10 cellular contexts compared by ENCODE assay signal in the genomic region with DNA sequence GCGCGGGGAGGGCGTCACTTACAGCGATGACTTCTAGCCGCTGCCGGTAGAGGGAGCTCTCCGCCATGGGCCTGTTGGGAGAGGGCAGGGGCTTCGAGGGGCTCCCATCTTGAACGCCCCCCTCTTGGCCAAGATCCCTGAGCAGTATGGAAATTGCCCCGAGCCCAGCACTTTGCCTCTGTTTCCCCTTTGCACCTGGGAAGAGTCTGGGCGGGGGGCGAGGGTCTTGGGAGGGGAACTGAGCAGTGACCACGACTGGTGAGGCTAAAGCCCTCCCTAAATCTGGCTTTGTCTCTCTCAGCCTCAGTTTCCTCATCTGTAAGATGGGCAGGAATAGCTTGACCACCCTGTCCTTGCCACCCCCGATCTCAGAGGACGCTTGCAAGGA. TPM values are rescaled to one million over a fixed set of nuclear protein-coding genes. Genes with fewer than 3 reads are reported as not detected.
A peak's percentile ranks its signal among the peaks of the same experiment; 100 is the strongest.
DNase-seq lines count a peak whose midpoint lies in the region; ATAC-seq and TF ChIP-seq lines count a peak whose summit lies in the region.
"Had no signal": no experiment of that assay in that cellular context is flagged by ENCODE, and none has a peak within 500 bp of the region (broad histone marks: within the 10 kb centered on the region; RNA-seq: fewer than 3 reads in every experiment).

No MANE protein-coding gene starts in this region.

- H3K4me1 Mint-ChIP-seq in activated CD8-positive, alpha-beta T cell treated with anti-CD3 and anti-CD28 coated beads, Interleukin-2, amount 10 ng/mL, durations not matched to agents 7 days and 5 days (ENCODE audit: low read depth): peaks cover 14% of the 10 kb centered on the region
- H3K4me1 Mint-ChIP-seq in Calu3 (ENCODE audit: low read depth, unreplicated experiment): no peaks in the 10 kb centered on the region

- in situ Hi-C loops in GM23248 (cut with MboI): no loop called here

- H3K27me3 Mint-ChIP-seq in activated CD8-positive, alpha-beta T cell treated with anti-CD3 and anti-CD28 coated beads, Interleukin-2, amount 10 ng/mL, durations not matched to agents 7 days and 5 days (ENCODE audit: low read depth): peaks cover 46% of the 10 kb centered on the region
- H3K27me3 Mint-ChIP-seq in Calu3 (ENCODE audit: unreplicated experiment): no peaks in the 10 kb centered on the region

- H3K4me2 ChIP-seq in fibroblast of lung (ENCODE audit: extremely low read depth, insufficient read depth, low read length): no peak overlapping the region
- no peak overlapping the region for H3K4me2 ChIP-seq in GM23248 (ENCODE audit: unreplicated experiment)

- H3K9ac ChIP-seq in fibroblast of lung (ENCODE audit: insufficient read depth, low read length): no peak overlapping the region
- no peak overlapping the region for H3K9ac ChIP-seq in GM23248

- H3K36me3 Mint-ChIP-seq in activated CD8-positive, alpha-beta T cell treated with anti-CD3 and anti-CD28 coated beads, Interleukin-2, amount 10 ng/mL, durations not matched to agents 7 days and 5 days (ENCODE audit: low read depth): no peaks in the 10 kb centered on the region
- peaks cover 29% of the 10 kb centered on the region for H3K36me3 Mint-ChIP-seq in Calu3 (ENCODE audit: insufficient read depth, unreplicated experiment)
- H3K36me3 Mint-ChIP-seq: CD4-positive, CD25-positive, alpha-beta regulatory T cell had no signal

- ATAC-seq in activated CD8-positive, alpha-beta T cell treated with anti-CD3 and anti-CD28 coated beads, Interleukin-2, amount 10 ng/mL, durations not matched to agents 7 days and 5 days: no peak

- H4K20me1 ChIP-seq in fibroblast of lung (ENCODE audit: control insufficient read depth, extremely low read depth, insufficient read depth, low read length): no peaks in the 10 kb centered on the region
- no peaks in the 10 kb centered on the region for H4K20me1 ChIP-seq in GM23248 (ENCODE audit: insufficient read depth)

- no peaks in the 10 kb centered on the region for H3F3A ChIP-seq in GM23248 (ENCODE audit: insufficient read depth)

- DNase-seq in NCI-H748 (lab: John Stamatoyannopoulos, UW; ENCODE audit: unreplicated experiment) (peak; percentile 12), NCI-H748 treated with DMSO at 0.1 percent for 48 hours (lab: John Stamatoyannopoulos, UW) (no peak), fibroblast of lung (ENCODE audit: low read depth in 2 of 2) (no peak), Calu3 (no peak), cortex of kidney (lab: John Stamatoyannopoulos, UW) (no peak), GM23248 (no peak)
- peak; percentile 67 for DNase-seq in activated CD8-positive, alpha-beta T cell treated with anti-CD3 and anti-CD28 coated beads, Interleukin-2, amount 10 ng/mL, durations not matched to agents 7 days and 5 days
- DNase-seq in stimulated activated CD8-positive, alpha-beta memory T cell treated with anti-CD3 and anti-CD28 coated beads, Interleukin-15, amount 100 ng/mL, for 1 hour (ENCODE audit: low read depth): peak; percentile 32

- H3K27me3 ChIP-seq in fibroblast of lung (ENCODE audit: control insufficient read depth, insufficient read depth, low read length) (peaks cover 5% of the 10 kb centered on the region), GM23248 (replicated peaks; ENCODE audit: insufficient read depth) (peaks cover 12% of the 10 kb centered on the region; the same call in 1 of the 2 replicates)

- intact Hi-C loops in Calu3 (cut with micrococcal nuclease; ENCODE audit: unreplicated experiment): no loop called here

- H3K79me2 ChIP-seq in fibroblast of lung (ENCODE audit: control insufficient read depth, insufficient read depth, low read length) (no peaks in the 10 kb centered on the region), GM23248 (ENCODE audit: insufficient read depth) (no peaks in the 10 kb centered on the region)

- no peak overlapping the region for H3K4me3 ChIP-seq in fibroblast of lung (replicated peaks in 1 of 4; ENCODE audit: control extremely low read depth in 1 of 4, insufficient read depth in 1 of 4, low read depth in 3 of 4, low read length in 4 of 4)
- H3K4me3 ChIP-seq in GM23248: no peak overlapping the region

- H2AFZ ChIP-seq in fibroblast of lung (ENCODE audit: low read length): no peak overlapping the region
- H2AFZ ChIP-seq in GM23248: no peak overlapping the region

- no peak overlapping the region for H3K27ac Mint-ChIP-seq in activated CD8-positive, alpha-beta T cell treated with anti-CD3 and anti-CD28 coated beads, Interleukin-2, amount 10 ng/mL, durations not matched to agents 7 days and 5 days
- no peak overlapping the region for H3K27ac Mint-ChIP-seq in Calu3 (ENCODE audit: unreplicated experiment)
- H3K27ac Mint-ChIP-seq: CD4-positive, CD25-positive, alpha-beta regulatory T cell had no signal

- H3K9me3 Mint-ChIP-seq in activated CD8-positive, alpha-beta T cell treated with anti-CD3 and anti-CD28 coated beads, Interleukin-2, amount 10 ng/mL, durations not matched to agents 7 days and 5 days (ENCODE audit: insufficient read depth): no peaks in the 10 kb centered on the region
- no peaks in the 10 kb centered on the region for H3K9me3 Mint-ChIP-seq in Calu3 (ENCODE audit: low read depth, unreplicated experiment)
- H3K9me3 Mint-ChIP-seq: CD4-positive, CD25-positive, alpha-beta regulatory T cell had no signal

- TF ChIP-seq CTCF in fibroblast of lung (conservative IDR thresholded peaks at IDR 0.05 in 1 of 2, IDR thresholded peaks at IDR 0.05 in 1 of 2; ENCODE audit: low read depth in 1 of 2, low read length in 2 of 2) (peak; percentile 61 to 66), Calu3 (IDR thresholded peaks at IDR 0.05; ENCODE audit: unreplicated experiment) (no peak)

- H3K4me3 Mint-ChIP-seq in activated CD8-positive, alpha-beta T cell treated with anti-CD3 and anti-CD28 coated beads, Interleukin-2, amount 10 ng/mL, durations not matched to agents 7 days and 5 days: no peak overlapping the region
- no peak overlapping the region for H3K4me3 Mint-ChIP-seq in Calu3 (ENCODE audit: low read depth, unreplicated experiment)

- POLR2A ChIA-PET in activated CD8-positive, alpha-beta T cell treated with anti-CD3 and anti-CD28 coated beads, Interleukin-2, amount 10 ng/mL, durations not matched to agents 7 days and 5 days (lab: Charles Lee): interaction anchor here (1.2 kb wide), 1 partner anchor 107 kb away, joined by 3 read pairs; the partner anchor contains the start of gene DCAF15

- 28 to 36% methylated on average over 11 to 13 of the region's 15 CpGs for WGBS in GM23248 (ENCODE audit: low coverage in 1 of 2, low lambda C conversion rate in 2 of 2, missing lambda C conversion rate in 2 of 2), 2 experiments

- CTCF ChIA-PET in activated CD8-positive, alpha-beta T cell treated with anti-CD3 and anti-CD28 coated beads, Interleukin-2, amount 10 ng/mL, durations not matched to agents 7 days and 5 days (lab: Charles Lee): interaction anchor here (0.6 to 6.5 kb wide), 37 partner anchors 9 to 212 kb away, joined by 3 to 87 read pairs (median 5); partner anchors contain the start of genes ASF1B, IL27RA, MISP3 and PODNL1
- CTCF ChIA-PET in Calu3 (lab: Charles Lee): interaction anchor here (0.9 kb wide), 1 partner anchor 13 kb away, joined by 7 read pairs; no protein-coding TSS in a partner anchor

- H3K4me1 ChIP-seq in fibroblast of lung (ENCODE audit: control insufficient read depth, extremely low read depth, insufficient read depth, low read length): no peaks in the 10 kb centered on the region
- no peaks in the 10 kb centered on the region for H3K4me1 ChIP-seq in GM23248 (ENCODE audit: insufficient read depth)

- BruUV-seq in Calu3 (replicated peaks; lab: Mats Ljungman, UMichigan): no TSS peak

- H3K9me2 ChIP-seq in GM23248 (ENCODE audit: insufficient read depth): no peaks in the 10 kb centered on the region

- H3K27ac ChIP-seq in fibroblast of lung (ENCODE audit: insufficient read depth, low read length) (no peak overlapping the region), GM23248 (no peak overlapping the region)

- H3K9me3 ChIP-seq in fibroblast of lung (ENCODE audit: control insufficient read depth, insufficient read depth, low read depth, low read length): no peaks in the 10 kb centered on the region
- H3K9me3 ChIP-seq in GM23248 (ENCODE audit: low read depth): no peaks in the 10 kb centered on the region

- no peaks in the 10 kb centered on the region for H3K36me3 ChIP-seq in fibroblast of lung (ENCODE audit: control insufficient read depth, insufficient read depth, low read length)
- H3K36me3 ChIP-seq in GM23248 (ENCODE audit: low read depth): no peaks in the 10 kb centered on the region

RNA-seq across cellular contexts. Expression of gene PALM3, which starts 2.8 kb away (rescaled TPM):
- not detected for total RNA-seq in activated CD8-positive, alpha-beta T cell treated with anti-CD3 and anti-CD28 coated beads, Interleukin-2, amount 10 ng/mL, durations not matched to agents 7 days and 5 days
- total RNA-seq in fibroblast of lung (0.51 and 1.3 TPM in 2 replicates), Calu3 (2022) (21.4 and 27.0 TPM in 2 replicates)
- polyA plus RNA-seq in fibroblast of lung (0.02 and 0.20 TPM in 2 replicates), GM23248 (2016; fragmentation: Nextera tagmentation; extraction: Ambion mirVana) (0.15 TPM in 1 of 2 replicates, not detected in the other)
- polyA plus RNA-seq in fibroblast of lung (2012): 0.50 and 2.0 TPM in 2 replicates
- 0.27 TPM in 1 of 2 replicates, not detected in the other for polyA minus RNA-seq in fibroblast of lung (ENCODE audit: low replicate concordance)
- total RNA-seq in GM23248 (2014; rRNA removed; shearing (Covaris generic)): 0.25 TPM in 1 of 2 replicates, not detected in the other
- total RNA-seq: CD4-positive, CD25-positive, alpha-beta regulatory T cell had no signal
- polyA plus RNA-seq: CD4-positive, CD25-positive, alpha-beta regulatory T cell had no signal

RNA-seq across cellular contexts. Expression of gene MISP3, which starts 13.5 kb away (rescaled TPM):
- 1 to 10 TPM; 1.0 to 1.1 TPM for total RNA-seq in activated CD8-positive, alpha-beta T cell treated with anti-CD3 and anti-CD28 coated beads, Interleukin-2, amount 10 ng/mL, durations not matched to agents 7 days and 5 days
- 0.77 and 0.83 TPM in 2 replicates for total RNA-seq in fibroblast of lung
- polyA plus RNA-seq in fibroblast of lung: 0.33 and 0.41 TPM in 2 replicates
- 0.55 and 0.67 TPM in 2 replicates for polyA plus RNA-seq in fibroblast of lung (2012)
- polyA minus RNA-seq in fibroblast of lung (ENCODE audit: low replicate concordance): not detected in 2 replicates
- 4.2 and 5.2 TPM in 2 replicates for total RNA-seq in Calu3 (2022)
- 1.3 TPM in 1 of 2 replicates, not detected in the other for total RNA-seq in GM23248 (2014; rRNA removed; shearing (Covaris generic))
- 2.0 and 2.7 TPM in 2 replicates for polyA plus RNA-seq in GM23248 (2016; fragmentation: Nextera tagmentation; extraction: Ambion mirVana)

RNA-seq across cellular contexts. Expression of gene C19orf67, which starts 26.5 kb away (rescaled TPM):
- total RNA-seq in activated CD8-positive, alpha-beta T cell treated with anti-CD3 and anti-CD28 coated beads, Interleukin-2, amount 10 ng/mL, durations not matched to agents 7 days and 5 days: not detected
- total RNA-seq in fibroblast of lung (not detected in 2 replicates), Calu3 (2022) (not detected in 2 replicates)
- polyA plus RNA-seq in fibroblast of lung (not detected in 2 replicates), GM23248 (2016; fragmentation: Nextera tagmentation; extraction: Ambion mirVana) (not detected in 2 replicates)
- not detected in 2 replicates for polyA plus RNA-seq in fibroblast of lung (2012)
- not detected in 2 replicates for polyA minus RNA-seq in fibroblast of lung (ENCODE audit: low replicate concordance)
- total RNA-seq in GM23248 (2014; rRNA removed; shearing (Covaris generic)): not detected in 2 replicates
- total RNA-seq: CD4-positive, CD25-positive, alpha-beta regulatory T cell; right cardiac atrium had no signal
- polyA plus RNA-seq: CD4-positive, CD25-positive, alpha-beta regulatory T cell; right cardiac atrium had no signal

RNA-seq across cellular contexts. Expression of gene IL27RA, which starts 27.5 kb away (rescaled TPM):
- 10 to 100 TPM; 39.7 to 39.8 TPM for total RNA-seq in activated CD8-positive, alpha-beta T cell treated with anti-CD3 and anti-CD28 coated beads, Interleukin-2, amount 10 ng/mL, durations not matched to agents 7 days and 5 days
- total RNA-seq in fibroblast of lung: 2.1 and 2.6 TPM in 2 replicates
- polyA plus RNA-seq in fibroblast of lung: 0.84 and 1.2 TPM in 2 replicates
- 1.0 and 1.4 TPM in 2 replicates for polyA plus RNA-seq in fibroblast of lung (2012)
- polyA minus RNA-seq in fibroblast of lung (ENCODE audit: low replicate concordance): 0.85 and 0.98 TPM in 2 replicates
- total RNA-seq in Calu3 (2022): 7.0 and 7.4 TPM in 2 replicates
- total RNA-seq in GM23248 (2014; rRNA removed; shearing (Covaris generic)): 7.5 and 8.5 TPM in 2 replicates
- polyA plus RNA-seq in GM23248 (2016; fragmentation: Nextera tagmentation; extraction: Ambion mirVana): 5.8 and 7.1 TPM in 2 replicates

RNA-seq across cellular contexts. Expression of gene RLN3, which starts 31.1 kb away (rescaled TPM):
- not detected for total RNA-seq in activated CD8-positive, alpha-beta T cell treated with anti-CD3 and anti-CD28 coated beads, Interleukin-2, amount 10 ng/mL, durations not matched to agents 7 days and 5 days
- total RNA-seq in fibroblast of lung (not detected in 2 replicates), Calu3 (2022) (not detected in 2 replicates)
- polyA plus RNA-seq in fibroblast of lung (not detected in 2 replicates), GM23248 (2016; fragmentation: Nextera tagmentation; extraction: Ambion mirVana) (not detected in 2 replicates)
- not detected in 2 replicates for polyA plus RNA-seq in fibroblast of lung (2012)
- not detected in 2 replicates for polyA minus RNA-seq in fibroblast of lung (ENCODE audit: low replicate concordance)
- not detected in 2 replicates for total RNA-seq in GM23248 (2014; rRNA removed; shearing (Covaris generic))
- total RNA-seq: CD4-positive, CD25-positive, alpha-beta regulatory T cell; right cardiac atrium had no signal
- polyA plus RNA-seq: right cardiac atrium had no signal

Comparison
In these comparisons a context has a peak if more than half of its experiments do, and no peak if none do; other contexts are left out.
1. DNase-seq: peak in NCI-H748 (single experiment), activated CD8-positive, alpha-beta T cell treated with anti-CD3 and anti-CD28 coated beads, Interleukin-2, amount 10 ng/mL, durations not matched to agents 7 days and 5 days (single experiment) and stimulated activated CD8-positive, alpha-beta memory T cell treated with anti-CD3 and anti-CD28 coated beads, Interleukin-15, amount 100 ng/mL, for 1 hour (single experiment); none in NCI-H748 treated with DMSO at 0.1 percent for 48 hours (single experiment), fibroblast of lung (0 of 2), Calu3 (single experiment), cortex of kidney (single experiment) and GM23248 (single experiment).